17 cellular contexts compared by ENCODE assay signal in genomic region chr7:33444501-33444900, GRCh38.
DNase-seq lines count a peak whose midpoint lies in the region; TF ChIP-seq lines count a peak whose summit lies in the region.
"Had no signal": no experiment of that assay in that cellular context is flagged by ENCODE, and none has a peak within 500 bp of the region (broad histone marks: within the 10 kb centered on the region; RNA-seq: fewer than 3 reads in every experiment).

No MANE protein-coding gene starts in this region.

- CTCF ChIA-PET in activated CD4-positive, alpha-beta memory T cell treated with anti-CD3 and anti-CD28 coated beads for 36 hours (lab: Charles Lee) = no interaction called here

- no peak overlapping the region for H3K27ac ChIP-seq in ovary
- no peak overlapping the region for H3K27ac ChIP-seq in suprapubic skin
- H3K27ac ChIP-seq: neutrophil, skin epidermis, VCaP had no signal

- no peak overlapping the region for H3K27ac Mint-ChIP-seq in glutamatergic neuron (ENCODE audit: unreplicated experiment)
- H3K27ac Mint-ChIP-seq in activated CD4-positive, alpha-beta memory T cell treated with anti-CD3 and anti-CD28 coated beads for 36 hours = no peak overlapping the region
- H3K27ac Mint-ChIP-seq: activated CD8-positive, alpha-beta T cell treated with anti-CD3 and anti-CD28 coated beads for 36 hours; activated naive CD8-positive, alpha-beta T cell treated with anti-CD3 and anti-CD28 coated beads, Interleukin-2, amount 10 ng/mL, durations not matched to agents 7 days and 5 days; activated T-cell treated with anti-CD3 and anti-CD28 coated beads, Interleukin-2, amount 50 U/mL, for 72 hours; endodermal cell had no signal

- H3K36me3 Mint-ChIP-seq in glutamatergic neuron (ENCODE audit: unreplicated experiment) = no peaks in the 10 kb centered on the region
- H3K36me3 Mint-ChIP-seq in activated CD4-positive, alpha-beta memory T cell treated with anti-CD3 and anti-CD28 coated beads for 36 hours = no peaks in the 10 kb centered on the region
- H3K36me3 Mint-ChIP-seq: activated naive CD8-positive, alpha-beta T cell treated with anti-CD3 and anti-CD28 coated beads, Interleukin-2, amount 10 ng/mL, durations not matched to agents 7 days and 5 days had no signal

- 24 to 27% (median 27%) methylated on average over 4 of the region's 4 CpGs for WGBS in ovary, 3 donors
- 64% methylated on average over 4 of the region's 4 CpGs for WGBS in suprapubic skin

- no peak for TF ChIP-seq POLR2A in ovary (IDR thresholded peaks at IDR 0.05)
- TF ChIP-seq POLR2A in suprapubic skin (IDR thresholded peaks at IDR 0.05) = no peak

- intact Hi-C loops in ovary (cut with DNase I) = no loop called here
- intact Hi-C loops in activated CD4-positive, alpha-beta memory T cell treated with anti-CD3 and anti-CD28 coated beads for 36 hours (cut with micrococcal nuclease) = no loop called here

- POLR2A ChIA-PET in activated CD4-positive, alpha-beta memory T cell treated with anti-CD3 and anti-CD28 coated beads for 36 hours (lab: Charles Lee) = no interaction called here

- H3K4me3 Mint-ChIP-seq in glutamatergic neuron (ENCODE audit: unreplicated experiment) = no peak overlapping the region
- H3K4me3 Mint-ChIP-seq in activated CD4-positive, alpha-beta memory T cell treated with anti-CD3 and anti-CD28 coated beads for 36 hours = no peak overlapping the region
- H3K4me3 Mint-ChIP-seq: activated CD8-positive, alpha-beta T cell treated with anti-CD3 and anti-CD28 coated beads for 36 hours; activated naive CD8-positive, alpha-beta T cell treated with anti-CD3 and anti-CD28 coated beads, Interleukin-2, amount 10 ng/mL, durations not matched to agents 7 days and 5 days; activated T-cell treated with anti-CD3 and anti-CD28 coated beads, Interleukin-2, amount 50 U/mL, for 72 hours; endodermal cell had no signal

- peaks cover 3% of the 10 kb centered on the region for H3K27me3 Mint-ChIP-seq in glutamatergic neuron (ENCODE audit: unreplicated experiment)
- H3K27me3 Mint-ChIP-seq in activated CD4-positive, alpha-beta memory T cell treated with anti-CD3 and anti-CD28 coated beads for 36 hours = no peaks in the 10 kb centered on the region
- H3K27me3 Mint-ChIP-seq: activated CD8-positive, alpha-beta T cell treated with anti-CD3 and anti-CD28 coated beads for 36 hours; activated naive CD8-positive, alpha-beta T cell treated with anti-CD3 and anti-CD28 coated beads, Interleukin-2, amount 10 ng/mL, durations not matched to agents 7 days and 5 days had no signal

- DNase-seq in DMS 273 treated with DMSO at 0.1 percent for 48 hours (lab: John Stamatoyannopoulos, UW) (peak; percentile 10), NCI-H2171 treated with DMSO at 0.1 percent for 48 hours (lab: John Stamatoyannopoulos, UW) (peak; percentile 12), fibroblast of mammary gland (ENCODE audit: low read depth) (peak; percentile 88), ovary (peak in 3 of 5 donors; percentile 14 to 28 (median 17)), suprapubic skin (ENCODE audit: low spot score in 2 of 2) (no peak), glutamatergic neuron (no peak), NCI-H2107 treated with DMSO at 0.1 percent for 48 hours (lab: John Stamatoyannopoulos, UW; ENCODE audit: unreplicated experiment) (no peak)
- no peak for DNase-seq in activated CD4-positive, alpha-beta memory T cell treated with anti-CD3 and anti-CD28 coated beads for 36 hours
- DNase-seq: activated CD8-positive, alpha-beta T cell treated with anti-CD3 and anti-CD28 coated beads for 36 hours; activated naive CD8-positive, alpha-beta T cell treated with anti-CD3 and anti-CD28 coated beads, Interleukin-2, amount 10 ng/mL, durations not matched to agents 7 days and 5 days; activated T-cell treated with anti-CD3 and anti-CD28 coated beads, Interleukin-2, amount 50 U/mL, for 72 hours; DMS53; endodermal cell; trophoblast cell had no signal

- no peaks in the 10 kb centered on the region for H3K9me3 Mint-ChIP-seq in glutamatergic neuron (ENCODE audit: unreplicated experiment)
- H3K9me3 Mint-ChIP-seq in activated CD4-positive, alpha-beta memory T cell treated with anti-CD3 and anti-CD28 coated beads for 36 hours = no peaks in the 10 kb centered on the region
- H3K9me3 Mint-ChIP-seq: activated CD8-positive, alpha-beta T cell treated with anti-CD3 and anti-CD28 coated beads for 36 hours; activated naive CD8-positive, alpha-beta T cell treated with anti-CD3 and anti-CD28 coated beads, Interleukin-2, amount 10 ng/mL, durations not matched to agents 7 days and 5 days; activated T-cell treated with anti-CD3 and anti-CD28 coated beads, Interleukin-2, amount 50 U/mL, for 72 hours; endodermal cell had no signal

- H3K36me3 ChIP-seq in ovary (no peaks in the 10 kb centered on the region), suprapubic skin (no peaks in the 10 kb centered on the region)
- H3K36me3 ChIP-seq: neutrophil had no signal

- H3K27me3 ChIP-seq in ovary = no peaks in the 10 kb centered on the region
- H3K27me3 ChIP-seq in suprapubic skin = no peaks in the 10 kb centered on the region
- H3K27me3 ChIP-seq: neutrophil had no signal

- H3K4me1 ChIP-seq in ovary (ENCODE audit: insufficient read depth) (no peaks in the 10 kb centered on the region), suprapubic skin (peaks cover 6% of the 10 kb centered on the region)

- TF ChIP-seq CTCF in fibroblast of mammary gland (conservative IDR thresholded peaks at IDR 0.05; ENCODE audit: control insufficient read depth, insufficient read depth, low read depth, low read length) (no peak), ovary (IDR thresholded peaks at IDR 0.05) (no peak), suprapubic skin (IDR thresholded peaks at IDR 0.05) (no peak), glutamatergic neuron (IDR thresholded peaks at IDR 0.05; ENCODE audit: partially characterized antibody, unreplicated experiment) (no peak)

- TF ChIP-seq EP300 in ovary (IDR thresholded peaks at IDR 0.05) (no peak), suprapubic skin (IDR thresholded peaks at IDR 0.05) (no peak)

- peaks cover 3% of the 10 kb centered on the region for H3K4me1 Mint-ChIP-seq in glutamatergic neuron (ENCODE audit: low read depth, unreplicated experiment)
- H3K4me1 Mint-ChIP-seq in activated CD4-positive, alpha-beta memory T cell treated with anti-CD3 and anti-CD28 coated beads for 36 hours (ENCODE audit: low read depth) = peaks cover 7% of the 10 kb centered on the region

- H3K4me3 ChIP-seq in fibroblast of mammary gland (ENCODE audit: control insufficient read depth, low read depth, low read length) (no peak overlapping the region), ovary (no peak overlapping the region), suprapubic skin (no peak overlapping the region)
- H3K4me3 ChIP-seq: skin epidermis had no signal

- H3K9me3 ChIP-seq in ovary (no peaks in the 10 kb centered on the region), suprapubic skin (no peaks in the 10 kb centered on the region)
- H3K9me3 ChIP-seq: neutrophil had no signal

Comparison
In these comparisons a context has a peak if more than half of its experiments do, and no peak if none do; other contexts are left out.
1. DNase-seq: peak in DMS 273 treated with DMSO at 0.1 percent for 48 hours (single experiment), NCI-H2171 treated with DMSO at 0.1 percent for 48 hours (single experiment), fibroblast of mammary gland (single experiment) and ovary (3 of 5); none in suprapubic skin (0 of 2), glutamatergic neuron (single experiment), activated CD4-positive, alpha-beta memory T cell treated with anti-CD3 and anti-CD28 coated beads for 36 hours (single experiment) and NCI-H2107 treated with DMSO at 0.1 percent for 48 hours (single experiment).